8 cellular contexts compared by ENCODE assay signal in genomic region chr19:38852231-38853044, GRCh38. TPM values are rescaled to one million over a fixed set of nuclear protein-coding genes. Genes with fewer than 3 reads are reported as not detected.
A peak's percentile ranks its signal among the peaks of the same experiment; 100 is the strongest.
DNase-seq lines count a peak whose midpoint lies in the region; FAIRE-seq and TF ChIP-seq lines count a peak whose summit lies in the region.

No MANE protein-coding gene starts in this region.

- H3K36me3 ChIP-seq in BE2C (peaks cover 19% of the 10 kb centered on the region), astrocyte (ENCODE audit: insufficient read depth, low read length) (peaks cover 3% of the 10 kb centered on the region)

- peak overlapping the region; percentile 78 for H2AFZ ChIP-seq in astrocyte (ENCODE audit: low read depth, low read length)

- H3K27me3 Mint-ChIP-seq in T-helper 1 cell treated with Interleukin-12 subunit alpha and Interleukin-12 subunit beta and Interleukin-4 antibody, amounts not matched to agents 30 μg/mL and 1 μg/mL, for 36 hours (ENCODE audit: low read depth) = no peaks in the 10 kb centered on the region
- H3K27me3 Mint-ChIP-seq in astrocyte (ENCODE audit: low read depth, unreplicated experiment) = no peaks in the 10 kb centered on the region

- no peaks in the 10 kb centered on the region for H3K9me3 ChIP-seq in BE2C
- H3K9me3 ChIP-seq in astrocyte (ENCODE audit: insufficient read depth, low read depth, low read length) = no peaks in the 10 kb centered on the region

- H3K27me3 ChIP-seq in BE2C = no peaks in the 10 kb centered on the region
- H3K27me3 ChIP-seq in astrocyte (ENCODE audit: insufficient read depth, low read length) = no peaks in the 10 kb centered on the region

- H3K36me3 Mint-ChIP-seq in T-helper 1 cell treated with Interleukin-12 subunit alpha and Interleukin-12 subunit beta and Interleukin-4 antibody, amounts not matched to agents 30 μg/mL and 1 μg/mL, for 36 hours (ENCODE audit: low read depth) = peaks cover 16% of the 10 kb centered on the region
- peaks cover 9% of the 10 kb centered on the region for H3K36me3 Mint-ChIP-seq in astrocyte (ENCODE audit: low read depth, unreplicated experiment)

- no peaks in the 10 kb centered on the region for H3K9me3 Mint-ChIP-seq in T-helper 1 cell treated with Interleukin-12 subunit alpha and Interleukin-12 subunit beta and Interleukin-4 antibody, amounts not matched to agents 30 μg/mL and 1 μg/mL, for 36 hours
- no peaks in the 10 kb centered on the region for H3K9me3 Mint-ChIP-seq in astrocyte (ENCODE audit: unreplicated experiment)

- H3K27ac ChIP-seq in astrocyte (ENCODE audit: low read depth, low read length) = peak overlapping the region; percentile 80

- peak overlapping the region; percentile 92 for H3K9ac ChIP-seq in astrocyte (ENCODE audit: low read length)

- H3K4me2 ChIP-seq in astrocyte (ENCODE audit: low read length) = peak overlapping the region; percentile 86

- peak overlapping the region; percentile 94 for H3K4me3 Mint-ChIP-seq in T-helper 1 cell treated with Interleukin-12 subunit alpha and Interleukin-12 subunit beta and Interleukin-4 antibody, amounts not matched to agents 30 μg/mL and 1 μg/mL, for 36 hours
- H3K4me3 Mint-ChIP-seq in astrocyte (ENCODE audit: unreplicated experiment) = peak overlapping the region; percentile 94

- peaks cover 38% of the 10 kb centered on the region for H3K4me1 Mint-ChIP-seq in T-helper 1 cell treated with Interleukin-12 subunit alpha and Interleukin-12 subunit beta and Interleukin-4 antibody, amounts not matched to agents 30 μg/mL and 1 μg/mL, for 36 hours (ENCODE audit: low read depth)
- H3K4me1 Mint-ChIP-seq in astrocyte (ENCODE audit: low read depth, unreplicated experiment) = peaks cover 15% of the 10 kb centered on the region

- peaks cover 17% of the 10 kb centered on the region for H3K79me2 ChIP-seq in astrocyte (ENCODE audit: insufficient read depth, low read length)

- H4K20me1 ChIP-seq in astrocyte (ENCODE audit: insufficient read depth, low read length) = peaks cover 17% of the 10 kb centered on the region

- TF ChIP-seq CTCF in BE2C (IDR thresholded peaks at IDR 0.05; ENCODE audit: low read depth, low read length) = no peak
- no peak for TF ChIP-seq CTCF in astrocyte (IDR thresholded peaks at IDR 0.05; ENCODE audit: insufficient read depth, low read depth, low read length)

- peak overlapping the region; percentile 97 for H3K27ac Mint-ChIP-seq in T-helper 1 cell treated with Interleukin-12 subunit alpha and Interleukin-12 subunit beta and Interleukin-4 antibody, amounts not matched to agents 30 μg/mL and 1 μg/mL, for 36 hours
- H3K27ac Mint-ChIP-seq in astrocyte (ENCODE audit: unreplicated experiment) = peak overlapping the region; percentile 94

- H3K4me1 ChIP-seq in BE2C (peaks cover 3% of the 10 kb centered on the region), astrocyte (ENCODE audit: insufficient read depth, low read length) (peaks cover 27% of the 10 kb centered on the region)

- FAIRE-seq in astrocyte (lab: Jason Lieb, UNC) = no peak

- DNase-seq in BE2C (no peak), HS-27A (ENCODE audit: low read depth) (peak; percentile 64), astrocyte (ENCODE audit: low read depth) (peak; percentile 59), hepatic stellate cell (ENCODE audit: low spot score) (peak; percentile 65), renal cortical epithelial cell (ENCODE audit: low read depth) (peak; percentile 48), DMS153 treated with DMSO at 0.1 percent for 48 hours (lab: John Stamatoyannopoulos, UW; ENCODE audit: unreplicated experiment) (no peak), NCI-H1930 (lab: John Stamatoyannopoulos, UW) (no peak)

- H3K4me3 ChIP-seq in BE2C (ENCODE audit: low read depth, low read length) (peak overlapping the region; percentile 73), astrocyte (ENCODE audit: insufficient read depth, low read depth, low read length) (peak overlapping the region; percentile 66)

RNA-seq across cellular contexts. Expression of gene HNRNPL, which starts 2.7 kb away (rescaled TPM):
- polyA plus RNA-seq in BE2C (2012; ENCODE audit: insufficient read depth, insufficient read length, low read depth) = 417 TPM
- total RNA-seq in astrocyte (285 and 314 TPM in 2 replicates), renal cortical epithelial cell (218 and 338 TPM in 2 replicates)

RNA-seq across cellular contexts. Expression of gene ECH1, which starts 20.8 kb away (rescaled TPM):
- polyA plus RNA-seq in BE2C (2012; ENCODE audit: insufficient read depth, insufficient read length, low read depth) = 550 TPM
- total RNA-seq in astrocyte (51.4 and 53.3 TPM in 2 replicates), renal cortical epithelial cell (11.3 and 37.8 TPM in 2 replicates)

RNA-seq across cellular contexts. Expression of gene RINL, which starts 25.6 kb away (rescaled TPM):
- 66.3 TPM for polyA plus RNA-seq in BE2C (2012; ENCODE audit: insufficient read depth, insufficient read length, low read depth)
- total RNA-seq in astrocyte = 0.91 and 1.3 TPM in 2 replicates
- 10.0 and 19.1 TPM in 2 replicates for total RNA-seq in renal cortical epithelial cell

RNA-seq across cellular contexts. Expression of gene LGALS4, which starts 39.7 kb away (rescaled TPM):
- not detected for polyA plus RNA-seq in BE2C (2012; ENCODE audit: insufficient read depth, insufficient read length, low read depth)
- total RNA-seq in astrocyte = 0.32 TPM in 1 of 2 replicates, not detected in the other
- total RNA-seq in renal cortical epithelial cell = not detected in 2 replicates

RNA-seq across cellular contexts. Expression of gene SIRT2, which starts 47.0 kb away (rescaled TPM):
- 77.2 TPM for polyA plus RNA-seq in BE2C (2012; ENCODE audit: insufficient read depth, insufficient read length, low read depth)
- total RNA-seq in astrocyte (35.3 and 35.7 TPM in 2 replicates), renal cortical epithelial cell (28.7 and 38.6 TPM in 2 replicates)

Comparison
In these comparisons a context has a peak if more than half of its experiments do, and no peak if none do; other contexts are left out.
1. DNase-seq: peak in HS-27A (single experiment), astrocyte (single experiment), hepatic stellate cell (single experiment) and renal cortical epithelial cell (single experiment); none in BE2C (single experiment), DMS153 treated with DMSO at 0.1 percent for 48 hours (single experiment) and NCI-H1930 (0 of 2).